ENCODE assay signal across 11 cellular contexts in the genomic region with DNA sequence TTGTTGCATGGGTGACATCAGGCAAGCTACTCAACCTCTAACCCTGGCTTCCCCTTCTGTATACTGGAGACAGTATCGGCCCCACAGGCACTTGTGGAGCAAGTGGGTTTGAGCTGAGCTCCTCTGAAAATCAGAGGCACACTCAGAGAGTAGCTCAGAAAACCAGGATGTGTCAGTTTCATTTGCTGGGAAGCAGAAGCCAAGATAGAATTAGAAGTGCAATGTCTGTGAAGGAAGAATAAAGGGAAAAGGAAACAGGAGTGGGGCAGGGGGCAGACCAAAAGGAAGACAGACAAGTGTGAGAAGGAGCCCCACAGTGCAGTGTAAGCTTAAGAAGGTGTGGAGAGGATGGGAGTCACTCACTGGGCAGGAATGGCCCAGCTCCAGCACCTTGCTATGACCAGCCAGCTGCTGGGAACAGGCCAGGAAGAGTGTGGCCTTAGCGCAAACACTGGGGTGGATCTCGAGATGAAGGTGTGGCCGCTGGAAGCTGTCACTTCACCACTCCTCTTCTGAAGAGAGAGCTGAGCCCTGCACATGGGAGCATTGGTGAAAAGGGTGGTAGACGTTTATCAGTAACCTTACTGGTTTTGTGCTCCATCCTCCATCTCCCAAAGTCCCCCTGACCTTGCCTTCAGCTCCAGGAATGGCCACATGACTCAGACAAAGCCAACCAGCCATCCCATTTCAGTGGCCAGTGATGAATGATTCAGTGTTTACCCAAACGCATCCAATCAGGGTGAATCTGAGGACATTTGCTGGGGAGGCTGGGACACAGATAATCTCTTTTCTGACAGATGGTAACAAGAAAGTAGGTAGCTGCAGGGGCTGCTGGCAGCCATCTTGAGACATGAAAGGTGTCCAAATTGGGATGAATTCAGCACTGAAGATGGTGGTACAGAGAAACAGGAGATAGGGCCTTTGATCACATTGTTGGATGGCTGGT.
DNase-seq lines count a peak whose midpoint lies in the region; ATAC-seq and TF ChIP-seq lines count a peak whose summit lies in the region.
"Had no signal": no experiment of that assay in that cellular context is flagged by ENCODE, and none has a peak within 500 bp of the region (broad histone marks: within the 10 kb centered on the region; RNA-seq: fewer than 3 reads in every experiment).

No MANE protein-coding gene starts in this region.

- peaks cover 7 to 11% of the 10 kb centered on the region in 2 donors for H3K36me3 Mint-ChIP-seq in CD14-positive monocyte
- H3K36me3 Mint-ChIP-seq in activated naive CD8-positive, alpha-beta T cell treated with anti-CD3 and anti-CD28 coated beads for 36 hours = peaks cover 5% of the 10 kb centered on the region
- H3K36me3 Mint-ChIP-seq: stimulated activated memory B cell treated with anti-CD40 and anti-IgM and Interleukin-4, amounts not matched to agents 10 μg/mL and 1 μg/mL and 100 μg/mL, for 72 hours had no signal

- H3K27me3 Mint-ChIP-seq in CD14-positive monocyte (ENCODE audit: low read depth in 3 of 3) = peaks cover 31 to 45% (median 31%) of the 10 kb centered on the region in 3 donors
- H3K27me3 Mint-ChIP-seq in activated naive CD8-positive, alpha-beta T cell treated with anti-CD3 and anti-CD28 coated beads for 36 hours = no peaks in the 10 kb centered on the region

- intact Hi-C loops in CD14-positive monocyte (cut with micrococcal nuclease) (no loop called here), left lung (cut with DNase I) (no loop called here)

- H3K27ac Mint-ChIP-seq in CD14-positive monocyte = peak overlapping the region in 1 of 7 donors; percentile 37
- no peak overlapping the region for H3K27ac Mint-ChIP-seq in activated naive CD8-positive, alpha-beta T cell treated with anti-CD3 and anti-CD28 coated beads for 36 hours
- H3K27ac Mint-ChIP-seq: stimulated activated memory B cell treated with anti-CD40 and anti-IgM and Interleukin-4, amounts not matched to agents 10 μg/mL and 1 μg/mL and 100 μg/mL, for 72 hours had no signal

- TF ChIP-seq EP300 in suprapubic skin (IDR thresholded peaks at IDR 0.05) = no peak

- H3K9me3 Mint-ChIP-seq in CD14-positive monocyte = peaks cover 4 to 16% (median 8%) of the 10 kb centered on the region in 7 donors
- peaks cover under 1% of the 10 kb centered on the region for H3K9me3 Mint-ChIP-seq in activated naive CD8-positive, alpha-beta T cell treated with anti-CD3 and anti-CD28 coated beads for 36 hours
- H3K9me3 Mint-ChIP-seq: stimulated activated memory B cell treated with anti-CD40 and anti-IgM and Interleukin-4, amounts not matched to agents 10 μg/mL and 1 μg/mL and 100 μg/mL, for 72 hours had no signal

- no peak for TF ChIP-seq POLR2A in suprapubic skin (IDR thresholded peaks at IDR 0.05)

- H3K4me3 ChIP-seq in left lung = peak overlapping the region in 1 of 2 donors; percentile 42
- H3K4me3 ChIP-seq in suprapubic skin = no peak overlapping the region

- H3K4me1 ChIP-seq in left lung (peaks cover 0 to 12% of the 10 kb centered on the region in 2 donors), suprapubic skin (peaks cover 14% of the 10 kb centered on the region)

- DNase-seq in CD14-positive monocyte (ENCODE audit: low spot score) (no peak), HCEC 1CT (peak; percentile 13), left lung (no peak), NCI-H2107 (lab: John Stamatoyannopoulos, UW) (no peak), LoVo (ENCODE audit: low spot score) (no peak), COR-L47 (lab: John Stamatoyannopoulos, UW) (no peak), suprapubic skin (ENCODE audit: low spot score in 2 of 2) (no peak)
- no peak for DNase-seq in activated naive CD8-positive, alpha-beta T cell treated with anti-CD3 and anti-CD28 coated beads for 36 hours

- peaks cover 22% of the 10 kb centered on the region for H3K4me1 Mint-ChIP-seq in CD14-positive monocyte
- H3K4me1 Mint-ChIP-seq in activated naive CD8-positive, alpha-beta T cell treated with anti-CD3 and anti-CD28 coated beads for 36 hours = peaks cover 22% of the 10 kb centered on the region

- peak; percentile 27 for ATAC-seq in left lung
- ATAC-seq: HCT116 had no signal

- H3K9me3 ChIP-seq in left lung (peaks cover 0 to 3% of the 10 kb centered on the region in 2 donors), suprapubic skin (no peaks in the 10 kb centered on the region)

- peak overlapping the region; percentile 78 to 93 for H3K4me3 Mint-ChIP-seq in CD14-positive monocyte
- peak overlapping the region; percentile 81 for H3K4me3 Mint-ChIP-seq in activated naive CD8-positive, alpha-beta T cell treated with anti-CD3 and anti-CD28 coated beads for 36 hours

- TF ChIP-seq CTCF in CD14-positive monocyte (IDR thresholded peaks at IDR 0.05) (no peak), left lung (IDR thresholded peaks at IDR 0.05) (no peak), suprapubic skin (IDR thresholded peaks at IDR 0.05) (no peak)

- no peak overlapping the region for H3K27ac ChIP-seq in left lung
- H3K27ac ChIP-seq in suprapubic skin = no peak overlapping the region
- H3K27ac ChIP-seq: KMS-11 had no signal

- WGBS in suprapubic skin = 69% methylated on average over 6 of the region's 6 CpGs

- peaks cover 0 to 26% of the 10 kb centered on the region in 2 donors for H3K27me3 ChIP-seq in left lung
- no peaks in the 10 kb centered on the region for H3K27me3 ChIP-seq in suprapubic skin

- H3K36me3 ChIP-seq in left lung = no peaks in the 10 kb centered on the region
- no peaks in the 10 kb centered on the region for H3K36me3 ChIP-seq in suprapubic skin
